ENCODE assay signal across 19 cellular contexts in genomic region chr4:123749408-123749807, GRCh38.
DNase-seq lines count a peak whose midpoint lies in the region; ATAC-seq, FAIRE-seq and TF ChIP-seq lines count a peak whose summit lies in the region.
"Had no signal": no experiment of that assay in that cellular context is flagged by ENCODE, and none has a peak within 500 bp of the region (broad histone marks: within the 10 kb centered on the region; RNA-seq: fewer than 3 reads in every experiment).

No MANE protein-coding gene starts in this region.

- H3K27me3 ChIP-seq in SJCRH30 (no peaks in the 10 kb centered on the region), endothelial cell of umbilical vein (ENCODE audit: control insufficient read depth in 2 of 2, insufficient read depth in 2 of 2, low read length in 2 of 2) (no peaks in the 10 kb centered on the region), liver (ENCODE audit: control insufficient read depth in 4 of 4, insufficient read depth in 4 of 4, low read length in 3 of 4) (no peaks in the 10 kb centered on the region), gastrocnemius medialis (no peaks in the 10 kb centered on the region), BE2C (no peaks in the 10 kb centered on the region)
- H3K27me3 ChIP-seq: neutrophil had no signal

- intact Hi-C loops in endothelial cell of umbilical vein (cut with micrococcal nuclease) = no loop called here
- intact Hi-C loops in gastrocnemius medialis (cut with DNase I; ENCODE audit: low total_unique reads) = loop anchor here (10.0 kb wide), 2 partner anchors 65 to 355 kb away; partner anchors contain the start of gene SPRY1

- FAIRE-seq in endothelial cell of umbilical vein (lab: Jason Lieb, UNC) = no peak

- TF ChIP-seq CTCF in endothelial cell of umbilical vein (IDR thresholded peaks at IDR 0.05; ENCODE audit: extremely low read depth in 1 of 2, insufficient read depth in 1 of 2, low read depth in 1 of 2, low read length in 2 of 2) = no peak
- TF ChIP-seq CTCF in liver (IDR thresholded peaks at IDR 0.05; ENCODE audit: low read depth, low read length, missing input control) = no peak
- no peak for TF ChIP-seq CTCF in gastrocnemius medialis (IDR thresholded peaks at IDR 0.05 in 4 of 5, conservative IDR thresholded peaks at IDR 0.05 in 1 of 5)
- no peak for TF ChIP-seq CTCF in BE2C (IDR thresholded peaks at IDR 0.05; ENCODE audit: low read depth, low read length)

- peak; percentile 26 to 34 for TF ChIP-seq RAD21 in liver (IDR thresholded peaks at IDR 0.05)

- POLR2A ChIA-PET in endothelial cell of umbilical vein (lab: Charles Lee) = no interaction called here

- dilution Hi-C loops in endothelial cell of umbilical vein (cut with MboI; ENCODE audit: extremely low pct_ligation_motif_present, low sequenced_read_pairs) = no loop called here

- H2AFZ ChIP-seq in endothelial cell of umbilical vein (ENCODE audit: low read depth, low read length) = peak overlapping the region; percentile 47

- H3K4me3 ChIP-seq in SJCRH30 (no peak overlapping the region), endothelial cell of umbilical vein (replicated peaks in 1 of 3; ENCODE audit: insufficient read depth in 1 of 3, low read depth in 1 of 3, low read length in 3 of 3) (no peak overlapping the region), liver (ENCODE audit: low read depth in 1 of 3, low read length in 3 of 3) (no peak overlapping the region), gastrocnemius medialis (no peak overlapping the region), BE2C (ENCODE audit: low read depth, low read length) (no peak overlapping the region)

- no peak overlapping the region for H3K4me2 ChIP-seq in endothelial cell of umbilical vein (ENCODE audit: insufficient read depth, low read length)

- H3K4me1 ChIP-seq in SJCRH30 = peaks cover 19% of the 10 kb centered on the region
- H3K4me1 ChIP-seq in endothelial cell of umbilical vein (ENCODE audit: control insufficient read depth, extremely low read depth, insufficient read depth, low read length) = no peaks in the 10 kb centered on the region
- peaks cover 0 to 3% (median 0%) of the 10 kb centered on the region in 4 donors for H3K4me1 ChIP-seq in liver (ENCODE audit: control insufficient read depth in 4 of 4, insufficient read depth in 4 of 4, low read length in 3 of 4)
- peaks cover 31 to 32% of the 10 kb centered on the region in 2 donors for H3K4me1 ChIP-seq in gastrocnemius medialis
- no peaks in the 10 kb centered on the region for H3K4me1 ChIP-seq in BE2C

- DNase-seq in SJCRH30 = peak; percentile 13 to 35
- DNase-seq in endothelial cell of umbilical vein (ENCODE audit: low read depth, low spot score) = peak; percentile 3
- peak; percentile 26 to 39 for DNase-seq in gastrocnemius medialis
- no peak for DNase-seq in activated CD4-positive, CD25-positive, alpha-beta regulatory T cell (lab: John Stamatoyannopoulos, UW)
- no peak for DNase-seq in BE2C
- DNase-seq: activated CD4-positive, alpha-beta T cell treated with anti-CD3 and anti-CD28 coated beads, Interleukin-2, amount 10 ng/mL, durations not matched to agents 24 days and 14 days; activated T-cell treated with anti-CD3 and anti-CD28 coated beads for 4 hours; AML-193; HFFc6; MV-4-11; NCI-H2029; NCI-H446 treated with DMSO at 0.1 percent for 48 hours; stimulated activated CD4-positive, alpha-beta T cell treated with anti-CD3 and anti-CD28 coated beads, Interleukin-4, amount 100 ng/mL, for 1 hour; substantia nigra; T-helper 9 cell had no signal

- H3K9ac ChIP-seq in endothelial cell of umbilical vein (replicated peaks; ENCODE audit: extremely low read depth, insufficient read depth, low read length) (no peak overlapping the region), liver (ENCODE audit: low read depth in 1 of 2, low read length in 2 of 2) (no peak overlapping the region)

- WGBS in liver = 69% methylated on average over 7 of the region's 7 CpGs

- H3K36me3 ChIP-seq in SJCRH30 (no peaks in the 10 kb centered on the region), endothelial cell of umbilical vein (ENCODE audit: control insufficient read depth in 2 of 2, extremely low read depth in 1 of 2, insufficient read depth in 2 of 2, low read length in 2 of 2) (no peaks in the 10 kb centered on the region), liver (ENCODE audit: control insufficient read depth in 4 of 4, insufficient read depth in 3 of 4, low read depth in 1 of 4, low read length in 3 of 4) (no peaks in the 10 kb centered on the region), gastrocnemius medialis (no peaks in the 10 kb centered on the region), BE2C (no peaks in the 10 kb centered on the region)
- H3K36me3 ChIP-seq: neutrophil had no signal

- no TSS peak for BruUV-seq in endothelial cell of umbilical vein (replicated peaks; lab: Mats Ljungman, UMichigan)

- no peaks in the 10 kb centered on the region for H3K9me3 ChIP-seq in SJCRH30 (replicated peaks)
- H3K9me3 ChIP-seq in endothelial cell of umbilical vein (replicated peaks; ENCODE audit: control insufficient read depth, insufficient read depth, low read length) = no peaks in the 10 kb centered on the region
- H3K9me3 ChIP-seq in liver (ENCODE audit: control insufficient read depth in 4 of 4, low read length in 3 of 4) = no peaks in the 10 kb centered on the region
- no peaks in the 10 kb centered on the region for H3K9me3 ChIP-seq in gastrocnemius medialis
- no peaks in the 10 kb centered on the region for H3K9me3 ChIP-seq in BE2C
- H3K9me3 ChIP-seq: neutrophil had no signal

- ATAC-seq in gastrocnemius medialis = peak; percentile 56 to 62
- no peak for ATAC-seq in HG02798 (IDR thresholded peaks at IDR 0.05; ENCODE audit: poor library complexity, unreplicated experiment)
- no peak for ATAC-seq in HG02884 (IDR thresholded peaks at IDR 0.05; ENCODE audit: unreplicated experiment)

- no peaks in the 10 kb centered on the region for H3K9me1 ChIP-seq in endothelial cell of umbilical vein (replicated peaks; ENCODE audit: control insufficient read depth, extremely low read depth, insufficient read depth, low read length)

- in situ Hi-C loops in gastrocnemius medialis (cut with MboI; ENCODE audit: low sequenced_read_pairs in 4 of 4) = no loop called here

- no peaks in the 10 kb centered on the region for H4K20me1 ChIP-seq in endothelial cell of umbilical vein (replicated peaks; ENCODE audit: control insufficient read depth, extremely low read depth, insufficient read depth, low read length)

- no peaks in the 10 kb centered on the region for H3K79me2 ChIP-seq in endothelial cell of umbilical vein (ENCODE audit: control insufficient read depth, insufficient read depth, low read length)

- CTCF ChIA-PET in endothelial cell of umbilical vein (lab: Charles Lee) = no interaction called here

- H3K27ac ChIP-seq in SJCRH30 = peak overlapping the region; percentile 63; the same call in 1 of the 2 replicates
- no peak overlapping the region for H3K27ac ChIP-seq in endothelial cell of umbilical vein (ENCODE audit: insufficient read depth, low read depth, low read length)
- H3K27ac ChIP-seq in liver (ENCODE audit: low read depth in 1 of 2, low read length in 2 of 2) = peak overlapping the region in 1 of 2 donors; percentile 54
- peak overlapping the region; percentile 57 to 73 (median 64) for H3K27ac ChIP-seq in gastrocnemius medialis
- H3K27ac ChIP-seq: neutrophil had no signal

- TF ChIP-seq POLR2A in endothelial cell of umbilical vein (IDR thresholded peaks at IDR 0.05; ENCODE audit: low read depth, low read length) (no peak), gastrocnemius medialis (IDR thresholded peaks at IDR 0.05) (no peak)

TF ChIP-seq in endothelial cell of umbilical vein, 7 proteins besides CTCF, POLR2A, EP300 and RAD21:
- TF ChIP-seq FOS (IDR thresholded peaks at IDR 0.05; ENCODE audit: borderline replicate concordance, insufficient read depth, low read length) = no peak
- TF ChIP-seq MAX (IDR thresholded peaks at IDR 0.05; ENCODE audit: insufficient read depth, insufficient read length) = no peak
- TF ChIP-seq GATA2 (IDR thresholded peaks at IDR 0.05; ENCODE audit: insufficient read depth, insufficient read length, low read depth, low read length) = no peak

TF ChIP-seq in liver, 16 proteins besides CTCF, POLR2A, EP300 and RAD21:
- TF ChIP-seq SP1 (IDR thresholded peaks at IDR 0.05) = peak; percentile 53
- no peak for TF ChIP-seq GABPA (IDR thresholded peaks at IDR 0.05 in 1 of 2, conservative IDR thresholded peaks at IDR 0.05 in 1 of 2)
- TF ChIP-seq RXRA (IDR thresholded peaks at IDR 0.05) = peak; percentile 36 to 40
- TF ChIP-seq NR2F2 (IDR thresholded peaks at IDR 0.05) = peak; percentile 87

Comparison
In these comparisons a context has a peak if more than half of its experiments do, and no peak if none do; other contexts are left out.
1. DNase-seq: peak in SJCRH30 (2 of 2), endothelial cell of umbilical vein (single experiment) and gastrocnemius medialis (2 of 2); none in activated CD4-positive, CD25-positive, alpha-beta regulatory T cell (0 of 4) and BE2C (single experiment).
2. ATAC-seq: peak in gastrocnemius medialis (2 of 2); none in HG02798 (single experiment) and HG02884 (single experiment).